In genomic region chr17:82753201-82753464, GRCh38 we compare ENCODE assay signal across 7 cellular contexts. TPM values are rescaled to one million over a fixed set of nuclear protein-coding genes. Genes with fewer than 3 reads are reported as not detected.
DNase-seq lines count a peak whose midpoint lies in the region; ATAC-seq and TF ChIP-seq lines count a peak whose summit lies in the region.

No MANE protein-coding gene starts in this region.

- H3K4ac ChIP-seq in H9 (ENCODE audit: low read depth, low read length) = no peak overlapping the region

- peaks cover 2% of the 10 kb centered on the region for H3K79me1 ChIP-seq in H9 (ENCODE audit: insufficient read depth, low read depth, low read length, poor library complexity, severe bottlenecking)

- no peak overlapping the region for H2AK5ac ChIP-seq in H9 (ENCODE audit: insufficient read length, low read length)

- H4K91ac ChIP-seq in H9 (ENCODE audit: insufficient read length, low read depth, low read length) = no peak overlapping the region

- no peak overlapping the region for H3K27ac Mint-ChIP-seq in H9

- H4K20me1 ChIP-seq in H9 (ENCODE audit: control insufficient read depth, insufficient read depth, insufficient read length) = no peaks in the 10 kb centered on the region
- no peaks in the 10 kb centered on the region for H4K20me1 ChIP-seq in SU-DHL-6 (ENCODE audit: low read depth, low read length)

- no peak for DNase-seq in H9
- no peak for DNase-seq in fibroblast of pulmonary artery (ENCODE audit: low read depth)
- no peak for DNase-seq in NOMO-1 treated with dmso at 0.1 percent for 144 hours (lab: John Stamatoyannopoulos, UW; ENCODE audit: unreplicated experiment)

- no CpG with 5 or more reads among the region's 8 CpGs for WGBS in H9 (ENCODE audit: extremely low coverage, insufficient read length, low lambda C conversion rate)

- H2BK15ac ChIP-seq in H9 (ENCODE audit: low read depth, low read length) = no peak overlapping the region

- H3K36me3 ChIP-seq in SU-DHL-6 (ENCODE audit: low read length) (no peaks in the 10 kb centered on the region), skeletal muscle satellite cell (ENCODE audit: insufficient read depth, low read length) (no peaks in the 10 kb centered on the region)

- H2BK12ac ChIP-seq in H9 (ENCODE audit: insufficient read length, low read depth, low read length) = no peak overlapping the region

- no peak overlapping the region for H3K9ac ChIP-seq in H9 (ENCODE audit: extremely low read depth, insufficient read length, low read length)
- peak overlapping the region; percentile 76 for H3K9ac ChIP-seq in SU-DHL-6 (ENCODE audit: low read length)
- peak overlapping the region; percentile 90 for H3K9ac ChIP-seq in skeletal muscle satellite cell (ENCODE audit: low read depth, low read length)

- peak overlapping the region; percentile 86 to 95 for H3K4me3 Mint-ChIP-seq in H9

- H3K14ac ChIP-seq in H9 (ENCODE audit: insufficient read depth, low read length) = no peak overlapping the region

- ATAC-seq in HG02840 (IDR thresholded peaks at IDR 0.05; ENCODE audit: low FRiP score, unreplicated experiment) = no peak
- ATAC-seq in HG02885 (IDR thresholded peaks at IDR 0.05; ENCODE audit: poor library complexity, unreplicated experiment) = no peak

- H3K4me2 ChIP-seq in H9 (ENCODE audit: insufficient read depth, insufficient read length, low read length) (peak overlapping the region; percentile 88), SU-DHL-6 (ENCODE audit: low read depth, low read length, poor library complexity, severe bottlenecking) (peak overlapping the region; percentile 66), skeletal muscle satellite cell (ENCODE audit: low read length) (peak overlapping the region; percentile 100)

- no peak overlapping the region for H4K5ac ChIP-seq in H9 (ENCODE audit: insufficient read length, low read depth, low read length)

- H3K27me3 Mint-ChIP-seq in H9 (ENCODE audit: low read depth) = peaks cover 17% of the 10 kb centered on the region

- H3K18ac ChIP-seq in H9 (ENCODE audit: insufficient read length, low read depth, low read length) = no peak overlapping the region

- no peak overlapping the region for H2BK5ac ChIP-seq in H9 (ENCODE audit: insufficient read length, low read length)

- H3K27me3 ChIP-seq in H9 (ENCODE audit: insufficient read depth, low read length) (peaks cover 4% of the 10 kb centered on the region; the same call in 1 of the 2 replicates), SU-DHL-6 (ENCODE audit: low read length) (no peaks in the 10 kb centered on the region), skeletal muscle satellite cell (ENCODE audit: control insufficient read depth, insufficient read depth, low read length) (no peaks in the 10 kb centered on the region)

- H3K27ac ChIP-seq in H9 (ENCODE audit: insufficient read length, low read depth, low read length) = no peak overlapping the region
- H3K27ac ChIP-seq in SU-DHL-6 (ENCODE audit: low read depth, low read length) = no peak overlapping the region

- H2AFZ ChIP-seq in H9 (ENCODE audit: low read length) (no peak overlapping the region), SU-DHL-6 (ENCODE audit: low read depth, low read length, severe bottlenecking) (no peak overlapping the region)

- H2BK20ac ChIP-seq in H9 (ENCODE audit: low read depth, low read length, poor library complexity, severe bottlenecking) = no peak overlapping the region

- H3F3A ChIP-seq in SU-DHL-6 (ENCODE audit: insufficient read depth) = 0 out of 2 replicates have a peak, but pooled peaks cover 4% of the 10 kb centered on the region

- H3K4me1 Mint-ChIP-seq in H9 = peaks cover 41 to 50% of the 10 kb centered on the region in 2 experiments

- H3K23ac ChIP-seq in H9 (ENCODE audit: insufficient read length, low read depth, low read length) = no peak overlapping the region

- H3K9me3 ChIP-seq in H9 (ENCODE audit: control insufficient read depth, low read depth, low read length) = no peaks in the 10 kb centered on the region
- no peaks in the 10 kb centered on the region for H3K9me3 ChIP-seq in SU-DHL-6 (ENCODE audit: insufficient read depth, low read length)
- H3K9me3 ChIP-seq in skeletal muscle satellite cell (replicated peaks; ENCODE audit: low read length) = no peaks in the 10 kb centered on the region

- no peak for TF ChIP-seq CTCF in H9 (conservative IDR thresholded peaks at IDR 0.05)
- TF ChIP-seq CTCF in SU-DHL-6 (IDR thresholded peaks at IDR 0.05; ENCODE audit: insufficient read depth, low read length, poor library complexity, severe bottlenecking) = no peak
- TF ChIP-seq CTCF in fibroblast of pulmonary artery (IDR thresholded peaks at IDR 0.05; ENCODE audit: low read length, missing control alignments) = no peak

- peaks cover 7 to 25% (median 16%) of the 10 kb centered on the region in 3 experiments; a peak in 6 of 7 replicates for H3K36me3 Mint-ChIP-seq in H9 (ENCODE audit: insufficient read depth in 1 of 3, low read depth in 3 of 3)

- H3K79me2 ChIP-seq in H9 (ENCODE audit: insufficient read depth, low read length) = peaks cover 7% of the 10 kb centered on the region; the same call in 1 of the 2 replicates
- peaks cover 40% of the 10 kb centered on the region for H3K79me2 ChIP-seq in SU-DHL-6 (ENCODE audit: insufficient read depth, low read length)

- H3K4me3 ChIP-seq in SU-DHL-6 (ENCODE audit: insufficient read depth, low read length, poor library complexity, severe bottlenecking) = peak overlapping the region; percentile 93
- peak overlapping the region; percentile 74 for H3K4me3 ChIP-seq in fibroblast of pulmonary artery (replicated peaks; ENCODE audit: low read depth, low read length)
- peak overlapping the region; percentile 100 for H3K4me3 ChIP-seq in skeletal muscle satellite cell (ENCODE audit: low read length)

- no peak overlapping the region for H2BK120ac ChIP-seq in H9 (ENCODE audit: low read depth, low read length, poor library complexity, severe bottlenecking)

- H3K9me2 ChIP-seq in SU-DHL-6 (replicated peaks; ENCODE audit: insufficient read depth, low read length) = no peaks in the 10 kb centered on the region

- H3K4me1 ChIP-seq in H9 (ENCODE audit: insufficient read depth, low read length) (peaks cover 11% of the 10 kb centered on the region; the same call in 1 of the 2 replicates), skeletal muscle satellite cell (ENCODE audit: control insufficient read depth, insufficient read depth, low read length) (peaks cover 9% of the 10 kb centered on the region)

- no peaks in the 10 kb centered on the region; a peak in 1 of 5 replicates for H3K9me3 Mint-ChIP-seq in H9

- no peak overlapping the region for H4K8ac ChIP-seq in H9 (replicated peaks; ENCODE audit: insufficient read length, low read depth, low read length)

- H3K23me2 ChIP-seq in H9 (ENCODE audit: insufficient read length, low read depth, low read length, poor library complexity, severe bottlenecking) = peaks cover 14% of the 10 kb centered on the region

- no peak overlapping the region for H3K56ac ChIP-seq in H9 (ENCODE audit: insufficient read length, low read depth, low read length)

- H3T11ph ChIP-seq in H9 (ENCODE audit: low read length) = no peak overlapping the region

RNA-seq across cellular contexts. Expression of gene TBCD, which starts 1.3 kb away (rescaled TPM):
- 123 and 129 TPM in 2 replicates for total RNA-seq in H9 (2021)
- 33.7 and 34.3 TPM in 2 replicates for total RNA-seq in skeletal muscle satellite cell (2012; rRNA removed)

RNA-seq across cellular contexts. Expression of gene FN3K, which starts 17.7 kb away (rescaled TPM):
- total RNA-seq in H9 (2021) = 23.6 and 28.3 TPM in 2 replicates
- 0.87 and 2.3 TPM in 2 replicates for total RNA-seq in skeletal muscle satellite cell (2012; rRNA removed)

RNA-seq across cellular contexts. Expression of gene FN3KRP, which starts 36.6 kb away (rescaled TPM):
- total RNA-seq in H9 (2021) = 31.9 and 32.9 TPM in 2 replicates
- 10.4 and 10.9 TPM in 2 replicates for total RNA-seq in skeletal muscle satellite cell (2012; rRNA removed)

RNA-seq across cellular contexts. Expression of gene RAB40B, which starts 54.6 kb away (rescaled TPM):
- 3.5 and 5.1 TPM in 2 replicates for total RNA-seq in H9 (2021)
- total RNA-seq in skeletal muscle satellite cell (2012; rRNA removed) = 7.6 and 13.9 TPM in 2 replicates
